In genomic region chr1:54121482-54122130, GRCh38 we compare ENCODE assay signal across 8 cellular contexts. TPM values are rescaled to one million over a fixed set of nuclear protein-coding genes. Genes with fewer than 3 reads are reported as not detected.
DNase-seq lines count a peak whose midpoint lies in the region; ATAC-seq, FAIRE-seq and TF ChIP-seq lines count a peak whose summit lies in the region.

No MANE protein-coding gene starts in this region.

- H2AFZ ChIP-seq in H9 (ENCODE audit: low read length) (peak overlapping the region; percentile 45), endothelial cell of umbilical vein (ENCODE audit: low read depth, low read length) (peak overlapping the region; percentile 67)

- H3K23me2 ChIP-seq in H9 (ENCODE audit: insufficient read length, low read depth, low read length, poor library complexity, severe bottlenecking), result no peaks in the 10 kb centered on the region

- H3K4me2 ChIP-seq in H9 (ENCODE audit: insufficient read depth, insufficient read length, low read length), result peak overlapping the region; percentile 10
- H3K4me2 ChIP-seq in endothelial cell of umbilical vein (ENCODE audit: insufficient read depth, low read length), result peak overlapping the region; percentile 0

- H4K20me1 ChIP-seq in H9 (ENCODE audit: control insufficient read depth, insufficient read depth, insufficient read length) (peaks cover 5% of the 10 kb centered on the region), endothelial cell of umbilical vein (replicated peaks; ENCODE audit: control insufficient read depth, extremely low read depth, insufficient read depth, low read length) (no peaks in the 10 kb centered on the region)

- no peak overlapping the region for H3K9ac ChIP-seq in H9 (ENCODE audit: extremely low read depth, insufficient read length, low read length)
- H3K9ac ChIP-seq in endothelial cell of umbilical vein (replicated peaks; ENCODE audit: extremely low read depth, insufficient read depth, low read length), result no peak overlapping the region

- no peak overlapping the region for H4K91ac ChIP-seq in H9 (ENCODE audit: insufficient read length, low read depth, low read length)

- H3K27me3 ChIP-seq in H9 (ENCODE audit: insufficient read depth, low read length) (no peaks in the 10 kb centered on the region; the same call in 1 of the 2 replicates), endothelial cell of umbilical vein (ENCODE audit: control insufficient read depth in 2 of 2, insufficient read depth in 2 of 2, low read length in 2 of 2) (no peaks in the 10 kb centered on the region)

- no CpG with 5 or more reads among the region's 36 CpGs for WGBS in H9 (ENCODE audit: extremely low coverage, insufficient read length, low lambda C conversion rate)

- no peak overlapping the region for H3K56ac ChIP-seq in H9 (ENCODE audit: insufficient read length, low read depth, low read length)

- no peak overlapping the region for H2BK120ac ChIP-seq in H9 (ENCODE audit: low read depth, low read length, poor library complexity, severe bottlenecking)

- H2BK15ac ChIP-seq in H9 (ENCODE audit: low read depth, low read length), result no peak overlapping the region

- H3K4me1 Mint-ChIP-seq in H9, result peaks cover 20 to 24% of the 10 kb centered on the region in 2 experiments

- H3K27ac ChIP-seq in H9 (ENCODE audit: insufficient read length, low read depth, low read length) (no peak overlapping the region), endothelial cell of umbilical vein (ENCODE audit: insufficient read depth, low read depth, low read length) (no peak overlapping the region)

- CTCF ChIA-PET in endothelial cell of umbilical vein (lab: Charles Lee), result interaction anchor here (0.5 to 7.0 kb wide), 66 partner anchors 9 to 459 kb away, joined by 3 to 122 read pairs (median 5); partner anchors contain the start of genes CYB5RL, MRPL37 and SSBP3

- no peaks in the 10 kb centered on the region for H3K9me1 ChIP-seq in endothelial cell of umbilical vein (replicated peaks; ENCODE audit: control insufficient read depth, extremely low read depth, insufficient read depth, low read length)

- POLR2A ChIA-PET in endothelial cell of umbilical vein (lab: Charles Lee), result no interaction called here

- no peaks in the 10 kb centered on the region for H3K9me3 Mint-ChIP-seq in H9

- no peak overlapping the region for H2BK12ac ChIP-seq in H9 (ENCODE audit: insufficient read length, low read depth, low read length)

- no TSS peak for BruUV-seq in endothelial cell of umbilical vein (replicated peaks; lab: Mats Ljungman, UMichigan)

- H3K36me3 ChIP-seq in endothelial cell of umbilical vein (ENCODE audit: control insufficient read depth in 2 of 2, extremely low read depth in 1 of 2, insufficient read depth in 2 of 2, low read length in 2 of 2), result no peaks in the 10 kb centered on the region

- H3K4me3 ChIP-seq in endothelial cell of umbilical vein (replicated peaks in 1 of 3; ENCODE audit: insufficient read depth in 1 of 3, low read depth in 1 of 3, low read length in 3 of 3), result peak overlapping the region in 1 of 3 experiments; percentile 2

- no peaks in the 10 kb centered on the region for H3K79me1 ChIP-seq in H9 (ENCODE audit: insufficient read depth, low read depth, low read length, poor library complexity, severe bottlenecking)

- no peak for ATAC-seq in HG03439 (IDR thresholded peaks at IDR 0.05; ENCODE audit: unreplicated experiment)

- H3K9me3 ChIP-seq in H9 (ENCODE audit: control insufficient read depth, low read depth, low read length) (no peaks in the 10 kb centered on the region), endothelial cell of umbilical vein (replicated peaks; ENCODE audit: control insufficient read depth, insufficient read depth, low read length) (no peaks in the 10 kb centered on the region)

- H2BK5ac ChIP-seq in H9 (ENCODE audit: insufficient read length, low read length), result no peak overlapping the region

- H3K14ac ChIP-seq in H9 (ENCODE audit: insufficient read depth, low read length), result peak overlapping the region; percentile 83

- H2BK20ac ChIP-seq in H9 (ENCODE audit: low read depth, low read length, poor library complexity, severe bottlenecking), result no peak overlapping the region

- H3K4me1 ChIP-seq in H9 (ENCODE audit: insufficient read depth, low read length) (no peaks in the 10 kb centered on the region), endothelial cell of umbilical vein (ENCODE audit: control insufficient read depth, extremely low read depth, insufficient read depth, low read length) (peaks cover 3% of the 10 kb centered on the region)

- no peak overlapping the region for H3K4ac ChIP-seq in H9 (ENCODE audit: low read depth, low read length)

- peak overlapping the region; percentile 91 for H3K18ac ChIP-seq in H9 (ENCODE audit: insufficient read length, low read depth, low read length)

- no peak overlapping the region for H2AK5ac ChIP-seq in H9 (ENCODE audit: insufficient read length, low read length)

- no peaks in the 10 kb centered on the region for H3K36me3 Mint-ChIP-seq in H9 (ENCODE audit: insufficient read depth in 1 of 3, low read depth in 3 of 3)

- peak overlapping the region; percentile 55 to 58; a peak in 4 of 5 replicates for H3K4me3 Mint-ChIP-seq in H9

- H3K23ac ChIP-seq in H9 (ENCODE audit: insufficient read length, low read depth, low read length), result no peak overlapping the region

- FAIRE-seq in endothelial cell of umbilical vein (lab: Jason Lieb, UNC), result peak; percentile 63

- peak; percentile 87 for TF ChIP-seq CTCF in H9 (conservative IDR thresholded peaks at IDR 0.05)
- peak; percentile 77 to 88 for TF ChIP-seq CTCF in endothelial cell of umbilical vein (IDR thresholded peaks at IDR 0.05; ENCODE audit: extremely low read depth in 1 of 2, insufficient read depth in 1 of 2, low read depth in 1 of 2, low read length in 2 of 2)

- dilution Hi-C loops in endothelial cell of umbilical vein (cut with MboI; ENCODE audit: extremely low pct_ligation_motif_present, low sequenced_read_pairs), result no loop called here

- DNase-seq in Ammon's horn (ENCODE audit: low spot score) (peak; percentile 86), H9 (peak; percentile 86), NOMO-1 treated with DMSO at 0.1 percent for 48 hours (lab: John Stamatoyannopoulos, UW; ENCODE audit: unreplicated experiment) (peak; percentile 28), endothelial cell of umbilical vein (ENCODE audit: low read depth, low spot score) (peak; percentile 74), mucosa of gallbladder (ENCODE audit: low spot score) (peak; percentile 82)
- DNase-seq in activated CD8-positive, alpha-beta memory T cell treated with anti-CD3 and anti-CD28 coated beads, Interleukin-2, amount 50 U/mL, for 24 hours (ENCODE audit: extremely low read depth), result peak; percentile 40
- peak; percentile 45 to 69 for DNase-seq in stimulated activated CD8-positive, alpha-beta memory T cell treated with anti-CD3 and anti-CD28 coated beads, Interleukin-2, amount 100 ng/mL, for 48 hours (ENCODE audit: low read depth in 2 of 2)

- H3K79me2 ChIP-seq in H9 (ENCODE audit: insufficient read depth, low read length) (no peaks in the 10 kb centered on the region), endothelial cell of umbilical vein (ENCODE audit: control insufficient read depth, insufficient read depth, low read length) (no peaks in the 10 kb centered on the region)

- no peak overlapping the region for H4K8ac ChIP-seq in H9 (replicated peaks; ENCODE audit: insufficient read length, low read depth, low read length)

- no peak overlapping the region for H3T11ph ChIP-seq in H9 (ENCODE audit: low read length)

- H3K27ac Mint-ChIP-seq in H9, result no peak overlapping the region; a peak in 1 of 7 replicates

- intact Hi-C loops in endothelial cell of umbilical vein (cut with micrococcal nuclease), result loop anchor here (1.0 to 2.0 kb wide), 8 partner anchors 14 to 689 kb away; partner anchors contain the start of genes CYB5RL and MRPL37

- TF ChIP-seq POLR2A in endothelial cell of umbilical vein (IDR thresholded peaks at IDR 0.05; ENCODE audit: low read depth, low read length), result no peak

- H4K5ac ChIP-seq in H9 (ENCODE audit: insufficient read length, low read depth, low read length), result no peak overlapping the region

- H3K27me3 Mint-ChIP-seq in H9 (ENCODE audit: low read depth), result peaks cover 21% of the 10 kb centered on the region

TF ChIP-seq in endothelial cell of umbilical vein, 7 proteins besides CTCF, POLR2A, EP300 and RAD21:
- no peak for TF ChIP-seq EZH2 (IDR thresholded peaks at IDR 0.05; ENCODE audit: borderline replicate concordance, low read depth, low read length, severe bottlenecking)
- TF ChIP-seq MAX (IDR thresholded peaks at IDR 0.05; ENCODE audit: insufficient read depth, insufficient read length), result no peak
TF ChIP-seq in endothelial cell of umbilical vein: peak in this region for 0.

RNA-seq across cellular contexts. Expression of gene CDCP2, which starts 31.2 kb away (rescaled TPM):
- total RNA-seq in H9 (2021), result not detected in 2 replicates
- total RNA-seq in endothelial cell of umbilical vein, result 0.12 TPM in 1 of 2 replicates, not detected in the other
- polyA plus RNA-seq in endothelial cell of umbilical vein, result 0.10 TPM in 1 of 2 replicates, not detected in the other
- polyA plus RNA-seq in endothelial cell of umbilical vein (2011; cell fraction: cytosol; rRNA removed), result not detected in 2 replicates
- polyA plus RNA-seq in endothelial cell of umbilical vein (2011; cell fraction: nucleus; rRNA removed), result 0.06 TPM in 1 of 2 replicates, not detected in the other
- not detected in 2 replicates for polyA plus RNA-seq in endothelial cell of umbilical vein (2012)
- not detected in 2 replicates for polyA minus RNA-seq in endothelial cell of umbilical vein
- not detected for polyA minus RNA-seq in endothelial cell of umbilical vein (2011; cell fraction: cytosol; rRNA and poly(A)+ RNA removed)
- 0.29 TPM in 1 of 2 replicates, not detected in the other for polyA minus RNA-seq in endothelial cell of umbilical vein (2011; cell fraction: nucleus; rRNA and poly(A)+ RNA removed)
- not detected for total RNA-seq in mucosa of gallbladder

Comparison
In these comparisons a context has a peak if more than half of its experiments do, and no peak if none do; other contexts are left out.
1. DNase-seq: peak in every context shown above with its lines; median percentile 86 in Ammon's horn; 86 in H9; 82 in mucosa of gallbladder; 74 in endothelial cell of umbilical vein; 57 in stimulated activated CD8-positive, alpha-beta memory T cell treated with anti-CD3 and anti-CD28 coated beads, Interleukin-2, amount 100 ng/mL, for 48 hours; 40 in activated CD8-positive, alpha-beta memory T cell treated with anti-CD3 and anti-CD28 coated beads, Interleukin-2, amount 50 U/mL, for 24 hours; 28 in NOMO-1 treated with DMSO at 0.1 percent for 48 hours.